17 cellular contexts compared by ENCODE assay signal in genomic region chr15:65344214-65344908, GRCh38. TPM values are rescaled to one million over a fixed set of nuclear protein-coding genes. Genes with fewer than 3 reads are reported as not detected.
"Had no signal": no experiment of that assay in that cellular context is flagged by ENCODE, and none has a peak within 500 bp of the region (broad histone marks: within the 10 kb centered on the region; RNA-seq: fewer than 3 reads in every experiment).

No MANE protein-coding gene starts in this region.

- H3K27ac Mint-ChIP-seq: activated CD4-positive, alpha-beta memory T cell treated with anti-CD3 and anti-CD28 coated beads, Interleukin-2, amount 10 ng/mL, durations not matched to agents 7 days and 5 days; activated CD4-positive, alpha-beta T cell treated with anti-CD3 and anti-CD28 coated beads for 36 hours; activated naive CD8-positive, alpha-beta T cell treated with anti-CD3 and anti-CD28 coated beads for 36 hours; dendritic cell treated with granulocyte-macrophage colony-stimulating factor and Interleukin-4, amounts not matched to agents 40 ng/mL and 50 ng/mL, for 4 days; effector memory CD8-positive, alpha-beta T cell; immature natural killer cell had no signal

- H3K4me3 Mint-ChIP-seq: activated CD4-positive, alpha-beta memory T cell treated with anti-CD3 and anti-CD28 coated beads, Interleukin-2, amount 10 ng/mL, durations not matched to agents 7 days and 5 days; activated CD4-positive, alpha-beta T cell treated with anti-CD3 and anti-CD28 coated beads for 36 hours; activated naive CD8-positive, alpha-beta T cell treated with anti-CD3 and anti-CD28 coated beads for 36 hours; dendritic cell treated with granulocyte-macrophage colony-stimulating factor and Interleukin-4, amounts not matched to agents 40 ng/mL and 50 ng/mL, for 4 days; effector memory CD8-positive, alpha-beta T cell; immature natural killer cell had no signal

- H3K4me3 ChIP-seq: stomach, vagina had no signal

- H3K36me3 ChIP-seq: brain microvascular endothelial cell, stomach, vagina, WERI-Rb-1 had no signal

- DNase-seq: activated CD4-positive, alpha-beta memory T cell treated with anti-CD3 and anti-CD28 coated beads, Interleukin-2, amount 10 ng/mL, durations not matched to agents 7 days and 5 days; activated CD4-positive, alpha-beta T cell treated with anti-CD3 and anti-CD28 coated beads for 36 hours; activated gamma-delta T cell treated with Interleukin-2 at 50 U/mL for 16 hours; activated naive CD8-positive, alpha-beta T cell treated with anti-CD3 and anti-CD28 coated beads for 36 hours; activated T-cell treated with anti-CD3 and anti-CD28 coated beads, Interleukin-2, amount 50 U/mL, for 48 hours; brain microvascular endothelial cell; effector memory CD8-positive, alpha-beta T cell; erythroblast; immature natural killer cell; stomach; T-helper 1 cell; WERI-Rb-1 had no signal

- H3K9me3 ChIP-seq: stomach, vagina had no signal

- H3K36me3 Mint-ChIP-seq: activated naive CD8-positive, alpha-beta T cell treated with anti-CD3 and anti-CD28 coated beads for 36 hours; immature natural killer cell had no signal

- H3K4me1 ChIP-seq: stomach, vagina had no signal

- ATAC-seq: activated CD4-positive, alpha-beta T cell treated with anti-CD3 and anti-CD28 coated beads for 36 hours; effector memory CD8-positive, alpha-beta T cell; left lobe of liver had no signal

- H3K27me3 ChIP-seq: brain microvascular endothelial cell, vagina had no signal

- H3K4me1 Mint-ChIP-seq: activated CD4-positive, alpha-beta T cell treated with anti-CD3 and anti-CD28 coated beads for 36 hours; activated naive CD8-positive, alpha-beta T cell treated with anti-CD3 and anti-CD28 coated beads for 36 hours; immature natural killer cell had no signal

- H3K27ac ChIP-seq: brain microvascular endothelial cell, stomach, vagina, WERI-Rb-1 had no signal

- H3K9me3 Mint-ChIP-seq: activated CD4-positive, alpha-beta memory T cell treated with anti-CD3 and anti-CD28 coated beads, Interleukin-2, amount 10 ng/mL, durations not matched to agents 7 days and 5 days; activated naive CD8-positive, alpha-beta T cell treated with anti-CD3 and anti-CD28 coated beads for 36 hours; dendritic cell treated with granulocyte-macrophage colony-stimulating factor and Interleukin-4, amounts not matched to agents 40 ng/mL and 50 ng/mL, for 4 days; effector memory CD8-positive, alpha-beta T cell; immature natural killer cell had no signal

RNA-seq across cellular contexts. Expression of gene IGDCC3, which starts 33.4 kb away (rescaled TPM):
- total RNA-seq: activated CD4-positive, alpha-beta memory T cell treated with anti-CD3 and anti-CD28 coated beads, Interleukin-2, amount 10 ng/mL, durations not matched to agents 7 days and 5 days; activated CD4-positive, alpha-beta T cell treated with anti-CD3 and anti-CD28 coated beads for 36 hours; activated naive CD8-positive, alpha-beta T cell treated with anti-CD3 and anti-CD28 coated beads for 36 hours had no signal
- polyA plus RNA-seq: immature natural killer cell had no signal

RNA-seq across cellular contexts. Expression of gene RNU5B-1, which starts 39.9 kb away (rescaled TPM):
- total RNA-seq: activated CD4-positive, alpha-beta T cell treated with anti-CD3 and anti-CD28 coated beads for 36 hours; glomerular endothelial cell; left lobe of liver; stomach; vagina had no signal
- polyA plus RNA-seq: immature natural killer cell, stomach, thymus had no signal

RNA-seq across cellular contexts. Expression of gene RNU5A-1, which starts 48.5 kb away (rescaled TPM):
- total RNA-seq: activated CD4-positive, alpha-beta memory T cell treated with anti-CD3 and anti-CD28 coated beads, Interleukin-2, amount 10 ng/mL, durations not matched to agents 7 days and 5 days; activated CD4-positive, alpha-beta T cell treated with anti-CD3 and anti-CD28 coated beads for 36 hours; activated naive CD8-positive, alpha-beta T cell treated with anti-CD3 and anti-CD28 coated beads for 36 hours; glomerular endothelial cell; left lobe of liver; stomach; vagina had no signal
- polyA plus RNA-seq: immature natural killer cell, stomach, thymus had no signal
